ENCODE assay signal across 15 cellular contexts in genomic region chr21:38927776-38928175, GRCh38.
"Had no signal": no experiment of that assay in that cellular context is flagged by ENCODE, and none has a peak within 500 bp of the region (broad histone marks: within the 10 kb centered on the region; RNA-seq: fewer than 3 reads in every experiment).

No MANE protein-coding gene starts in this region.

- H3K36me3 Mint-ChIP-seq: type B pancreatic cell had no signal

- H3K27ac ChIP-seq: heart left ventricle, pancreas, uterus had no signal

- DNase-seq: effector memory CD4-positive, alpha-beta T cell; heart left ventricle; hippocampal formation; left colon; mucosa of descending colon; naive thymus-derived CD8-positive, alpha-beta T cell; pancreas; right cardiac atrium; stimulated activated CD4-positive, alpha-beta T cell treated with anti-CD3 and anti-CD28 coated beads, Interleukin-2, amount 100 ng/mL, for 48 hours; stimulated activated naive CD4-positive, alpha-beta T cell treated with Interleukin-2 at 50 U/mL for 16 hours; uterus had no signal

- ATAC-seq: esophagus mucosa; heart left ventricle; left colon; mucosa of descending colon; naive thymus-derived CD8-positive, alpha-beta T cell; pancreas; right cardiac atrium had no signal

- H3K4me3 Mint-ChIP-seq: naive thymus-derived CD8-positive, alpha-beta T cell; type B pancreatic cell had no signal

- H3K4me3 ChIP-seq: heart left ventricle, mucosa of descending colon, pancreas, smooth muscle cell, uterus had no signal

- H3K9me3 ChIP-seq: mucosa of descending colon, pancreas, uterus had no signal

- H3K27ac Mint-ChIP-seq: naive thymus-derived CD8-positive, alpha-beta T cell; progenitor cell of endocrine pancreas; type B pancreatic cell had no signal

- H3K27me3 ChIP-seq: heart left ventricle, pancreas, uterus had no signal

- H3K36me3 ChIP-seq: heart left ventricle, pancreas, uterus had no signal
